Comparison of ENCODE assay signal across 17 cellular contexts in the genomic region with DNA sequence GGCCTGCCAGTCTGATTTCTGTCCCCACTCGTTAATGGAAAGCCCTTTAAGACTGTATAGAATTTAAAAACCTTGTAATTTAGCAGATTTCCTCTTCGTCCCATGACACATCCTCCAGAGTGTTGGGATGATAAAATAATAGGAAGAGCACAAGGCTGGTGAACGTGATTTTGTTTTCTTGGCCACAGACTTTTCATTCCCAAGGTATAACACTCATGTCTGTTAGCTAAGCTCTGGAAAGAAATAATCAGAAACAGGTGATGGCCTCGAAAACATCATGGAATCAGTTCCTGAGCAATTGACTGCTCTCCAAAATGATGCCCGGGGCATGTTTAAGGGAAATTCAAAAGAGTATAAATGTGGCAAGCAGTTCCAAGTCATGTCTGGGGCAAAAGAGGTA.
"Had no signal": no experiment of that assay in that cellular context is flagged by ENCODE, and none has a peak within 500 bp of the region (broad histone marks: within the 10 kb centered on the region; RNA-seq: fewer than 3 reads in every experiment).

No MANE protein-coding gene starts in this region.

- H3K4me3 Mint-ChIP-seq: endodermal cell; natural killer cell treated with Interleukin-12 subunit alpha and Interleukin-12 subunit beta and Interleukin-15 and Interleukin-18, amount 100 ng/mL, for 72 hours; neural progenitor cell had no signal

- H3K27me3 ChIP-seq: colonic mucosa, foreskin keratinocyte, hepatocyte, neural progenitor cell, ovary, right atrium auricular region had no signal

- H3K36me3 ChIP-seq: colonic mucosa, neural progenitor cell, ovary, right atrium auricular region had no signal

- DNase-seq: colonic mucosa; effector CD4-positive, alpha-beta T cell; endodermal cell; erythroblast; foreskin keratinocyte; left colon; midbrain; nucleus accumbens; ovary; small intestine; stimulated activated CD4-positive, alpha-beta T cell treated with anti-CD3 and anti-CD28 coated beads, Interleukin-12 subunit alpha, Interleukin-12 subunit beta, amount 100 ng/mL, for 4 hours; stimulated activated naive CD4-positive, alpha-beta T cell; trophoblast cell had no signal

- H3K36me3 Mint-ChIP-seq: natural killer cell treated with Interleukin-12 subunit alpha and Interleukin-12 subunit beta and Interleukin-15 and Interleukin-18, amount 100 ng/mL, for 72 hours; neural progenitor cell had no signal

- H3K4me3 ChIP-seq: colonic mucosa, hepatocyte, neural progenitor cell, ovary, right atrium auricular region had no signal

- ATAC-seq: foreskin keratinocyte; left colon; natural killer cell treated with Interleukin-12 subunit alpha and Interleukin-12 subunit beta and Interleukin-15 and Interleukin-18, amount 100 ng/mL, for 72 hours had no signal

- H3K27me3 Mint-ChIP-seq: natural killer cell treated with Interleukin-12 subunit alpha and Interleukin-12 subunit beta and Interleukin-15 and Interleukin-18, amount 100 ng/mL, for 72 hours had no signal

- H3K27ac Mint-ChIP-seq: endodermal cell; natural killer cell treated with Interleukin-12 subunit alpha and Interleukin-12 subunit beta and Interleukin-15 and Interleukin-18, amount 100 ng/mL, for 72 hours; neural progenitor cell had no signal

- H3K4me1 Mint-ChIP-seq: neural progenitor cell had no signal
